Comparison of ENCODE assay signal across 1 cellular context in the genomic region with DNA sequence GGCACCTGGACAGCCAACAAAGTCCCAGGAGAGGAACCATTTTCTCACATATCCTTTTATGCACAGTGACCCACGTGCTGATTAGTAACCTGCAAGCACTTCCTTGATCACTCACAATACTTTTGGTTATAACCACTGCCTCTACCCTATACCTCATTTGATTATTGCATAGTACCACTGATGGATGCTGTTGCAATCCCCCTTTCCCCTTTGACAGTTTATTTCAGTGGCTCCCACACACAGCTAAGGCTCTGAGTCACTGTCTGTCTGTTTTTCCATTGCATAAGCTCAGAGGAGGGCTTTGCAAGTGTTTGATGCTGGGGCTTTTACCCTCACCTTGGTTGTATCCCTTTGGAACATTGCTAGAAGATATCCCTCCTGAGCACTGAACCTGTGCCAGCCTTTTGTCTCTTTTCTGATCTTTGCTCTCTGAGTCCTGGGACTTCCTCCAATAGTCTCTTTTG.
TF ChIP-seq lines count a peak whose summit lies in the region.

No MANE protein-coding gene starts in this region.

TF ChIP-seq in H1, 55 proteins besides CTCF, POLR2A, EP300 and RAD21:
- no peak for TF ChIP-seq CBX5 (IDR thresholded peaks at IDR 0.05; ENCODE audit: low read depth, low read length)
- no peak for TF ChIP-seq SIRT6 (IDR thresholded peaks at IDR 0.05; ENCODE audit: low read length)
- no peak for TF ChIP-seq ASH2L (IDR thresholded peaks at IDR 0.05; ENCODE audit: low read length)
- no peak for TF ChIP-seq SP4 (IDR thresholded peaks at IDR 0.05; ENCODE audit: low read length)
- TF ChIP-seq, protein P1, sequence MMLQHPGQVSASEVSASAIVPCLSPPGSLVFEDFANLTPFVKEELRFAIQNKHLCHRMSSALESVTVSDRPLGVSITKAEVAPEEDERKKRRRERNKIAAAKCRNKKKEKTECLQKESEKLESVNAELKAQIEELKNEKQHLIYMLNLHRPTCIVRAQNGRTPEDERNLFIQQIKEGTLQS (IDR thresholded peaks at IDR 0.05; ENCODE audit: insufficient read depth, low read depth, low read length) = no peak
- no peak for TF ChIP-seq POLR2AphosphoS5 (IDR thresholded peaks at IDR 0.05; ENCODE audit: low read depth, low read length)
- TF ChIP-seq ATF2 (IDR thresholded peaks at IDR 0.05; ENCODE audit: low read length) = no peak
- TF ChIP-seq HDAC2 (IDR thresholded peaks at IDR 0.05; ENCODE audit: borderline replicate concordance in 1 of 2, low read depth in 2 of 2, low read length in 2 of 2) = no peak
- no peak for TF ChIP-seq KDM5A (IDR thresholded peaks at IDR 0.05; ENCODE audit: low read length)
- no peak for TF ChIP-seq KDM1A (IDR thresholded peaks at IDR 0.05; ENCODE audit: borderline replicate concordance, low read length)
- no peak for TF ChIP-seq USF2 (IDR thresholded peaks at IDR 0.05; ENCODE audit: low read length)
- no peak for TF ChIP-seq CREB1 (IDR thresholded peaks at IDR 0.05)
- TF ChIP-seq RBBP5 (IDR thresholded peaks at IDR 0.05; ENCODE audit: borderline replicate concordance, low read depth, low read length) = no peak
- no peak for TF ChIP-seq ZNF274 (IDR thresholded peaks at IDR 0.05; ENCODE audit: borderline replicate concordance, extremely low read depth, low read length)
- no peak for TF ChIP-seq EZH2 (IDR thresholded peaks at IDR 0.05; ENCODE audit: low read depth, low read length, severe bottlenecking)
- no peak for TF ChIP-seq NANOG (IDR thresholded peaks at IDR 0.05; ENCODE audit: insufficient read depth, low read depth, low read length, poor library complexity, severe bottlenecking)
- no peak for TF ChIP-seq RNF2 (IDR thresholded peaks at IDR 0.05; ENCODE audit: borderline replicate concordance, low read depth, low read length, missing control alignments, poor library complexity, severe bottlenecking)
- TF ChIP-seq FOSL1 (IDR thresholded peaks at IDR 0.05; ENCODE audit: insufficient read depth, low read depth, low read length) = no peak
- TF ChIP-seq GTF2F1 (IDR thresholded peaks at IDR 0.05; ENCODE audit: borderline replicate concordance, low read depth, low read length) = no peak
